2 cellular contexts compared by ENCODE assay signal in genomic region chr9:114184071-114184470, GRCh38.
TF ChIP-seq lines count a peak whose summit lies in the region.

No MANE protein-coding gene starts in this region.

TF ChIP-seq in A549, 52 proteins besides CTCF, POLR2A, EP300 and RAD21 (continued from another document):
- TF ChIP-seq REST (IDR thresholded peaks at IDR 0.05) (no peak), ZC3H11A (IDR thresholded peaks at IDR 0.05) (no peak), ZSCAN20 (CRISPR knock-in tag; IDR thresholded peaks at IDR 0.05) (no peak), CBX2 (IDR thresholded peaks at IDR 0.05; ENCODE audit: borderline replicate concordance, low read depth) (no peak), NFE2L2 (conservative IDR thresholded peaks at IDR 0.05; ENCODE audit: low read length) (no peak), BCL3 (IDR thresholded peaks at IDR 0.05) (no peak), RFX5 (IDR thresholded peaks at IDR 0.05) (no peak), NPAS2 (CRISPR knock-in tag; IDR thresholded peaks at IDR 0.05; ENCODE audit: borderline replicate concordance) (no peak)

TF ChIP-seq in IMR-90, 13 proteins besides CTCF, POLR2A, EP300 and RAD21 (continued from another document):
- TF ChIP-seq USF2 (IDR thresholded peaks at IDR 0.05; ENCODE audit: low read depth, low read length) (no peak), NFE2L2 (IDR thresholded peaks at IDR 0.05; ENCODE audit: low read depth, low read length) (no peak), RCOR1 (IDR thresholded peaks at IDR 0.05; ENCODE audit: insufficient replicate concordance, low read length) (no peak), MAFK (IDR thresholded peaks at IDR 0.05; ENCODE audit: low read depth, low read length) (no peak), RFX5 (IDR thresholded peaks at IDR 0.05; ENCODE audit: low read depth, low read length) (no peak), MXI1 (IDR thresholded peaks at IDR 0.05; ENCODE audit: borderline replicate concordance, low read depth, low read length) (no peak; the same call in 1 of the 2 replicates), CEBPB (IDR thresholded peaks at IDR 0.05; ENCODE audit: low read depth, low read length) (no peak), SMC3 (IDR thresholded peaks at IDR 0.05; ENCODE audit: low read depth, low read length) (no peak), BHLHE40 (IDR thresholded peaks at IDR 0.05; ENCODE audit: low read depth, low read length) (no peak), CHD1 (IDR thresholded peaks at IDR 0.05; ENCODE audit: low read depth, low read length) (no peak), FOS (IDR thresholded peaks at IDR 0.05; ENCODE audit: low read depth, low read length) (no peak), ELK1 (IDR thresholded peaks at IDR 0.05; ENCODE audit: borderline replicate concordance, low read depth, low read length) (no peak)
